Comparison of ENCODE assay signal across 8 cellular contexts in genomic region chr20:23048283-23049200, GRCh38. TPM values are rescaled to one million over a fixed set of nuclear protein-coding genes. Genes with fewer than 3 reads are reported as not detected.
A peak's percentile ranks its signal among the peaks of the same experiment; 100 is the strongest.
DNase-seq lines count a peak whose midpoint lies in the region; ATAC-seq and TF ChIP-seq lines count a peak whose summit lies in the region.

No MANE protein-coding gene starts in this region.

- no peaks in the 10 kb centered on the region for H3K36me3 ChIP-seq in Loucy (ENCODE audit: insufficient read depth, low read length)
- no peaks in the 10 kb centered on the region for H3K36me3 ChIP-seq in adipocyte (ENCODE audit: control insufficient read depth, insufficient read depth, low read length, severe bottlenecking)

- H3K4me3 ChIP-seq in Loucy (ENCODE audit: low read length, poor library complexity, severe bottlenecking) = peak overlapping the region; percentile 72
- H3K4me3 ChIP-seq in adipocyte (ENCODE audit: low read length) = peak overlapping the region; percentile 80
- H3K4me3 ChIP-seq in right cardiac atrium (ENCODE audit: low read length) = peak overlapping the region; percentile 39
- peak overlapping the region; percentile 35 for H3K4me3 ChIP-seq in retinal pigment epithelial cell (ENCODE audit: low read length)

- H2AFZ ChIP-seq in Loucy (ENCODE audit: low read length) = peak overlapping the region; percentile 67; the same call in 1 of the 2 replicates

- H3K27me3 ChIP-seq in Loucy (ENCODE audit: insufficient read depth, low read length, poor library complexity, severe bottlenecking) (peaks cover 48% of the 10 kb centered on the region), adipocyte (replicated peaks; ENCODE audit: control insufficient read depth, insufficient read depth, low read length) (no peaks in the 10 kb centered on the region), right cardiac atrium (ENCODE audit: control insufficient read depth, insufficient read depth) (no peaks in the 10 kb centered on the region)

- peak; percentile 10 for DNase-seq in DMS79 (lab: John Stamatoyannopoulos, UW)
- DNase-seq in adipocyte (ENCODE audit: low read depth) = peak; percentile 56
- DNase-seq in right cardiac atrium = peak; percentile 66 to 89 (median 85)
- DNase-seq in retinal pigment epithelial cell (ENCODE audit: low read depth) = no peak
- DNase-seq in DMS114 treated with DMSO at 0.1 percent for 48 hours (lab: John Stamatoyannopoulos, UW; ENCODE audit: unreplicated experiment) = no peak
- DNase-seq in G401 (ENCODE audit: low spot score) = no peak

- WGBS in right cardiac atrium = 3% methylated on average over 92 of the region's 92 CpGs

- intact Hi-C loops in right cardiac atrium (cut with DNase I) = loop anchor here in 1 of 4 donors (5.0 to 10.0 kb wide), 3 partner anchors 199 to 354 kb away; no protein-coding TSS in a partner anchor

- H3K4me1 ChIP-seq in Loucy (ENCODE audit: insufficient read depth, low read length, poor library complexity, severe bottlenecking) (peaks cover 13% of the 10 kb centered on the region), adipocyte (ENCODE audit: control insufficient read depth, insufficient read depth, low read length) (peaks cover 52% of the 10 kb centered on the region), right cardiac atrium (ENCODE audit: control insufficient read depth, insufficient read depth, low read length) (peaks cover 2% of the 10 kb centered on the region)

- peak overlapping the region; percentile 92 for H3K4me2 ChIP-seq in Loucy (ENCODE audit: low read depth, low read length, poor library complexity, severe bottlenecking)

- TF ChIP-seq CTCF in Loucy (conservative IDR thresholded peaks at IDR 0.05; ENCODE audit: low read length) (peak; percentile 44), retinal pigment epithelial cell (conservative IDR thresholded peaks at IDR 0.05; ENCODE audit: low read depth, low read length) (peak; percentile 43)

- in situ Hi-C loops in G401 (cut with HindIII; ENCODE audit: low sequenced_read_pairs) = no loop called here

- no peaks in the 10 kb centered on the region for H3K9me2 ChIP-seq in Loucy (replicated peaks; ENCODE audit: low read depth, low read length)

- H3F3A ChIP-seq in Loucy (ENCODE audit: low read depth) = no peaks in the 10 kb centered on the region

- H3K79me2 ChIP-seq in Loucy (ENCODE audit: insufficient read depth, low read length) = no peaks in the 10 kb centered on the region

- H3K27ac ChIP-seq in right cardiac atrium (ENCODE audit: low read length) = peak overlapping the region; percentile 33

- H3K9me3 ChIP-seq in Loucy (ENCODE audit: insufficient read depth, low read depth, low read length) = no peaks in the 10 kb centered on the region
- H3K9me3 ChIP-seq in adipocyte (ENCODE audit: control insufficient read depth, low read length) = no peaks in the 10 kb centered on the region
- H3K9me3 ChIP-seq in right cardiac atrium (ENCODE audit: control insufficient read depth, low read length) = no peaks in the 10 kb centered on the region

- no peak overlapping the region for H3K9ac ChIP-seq in Loucy (ENCODE audit: low read depth, low read length, poor library complexity, severe bottlenecking)
- peak overlapping the region; percentile 65 for H3K9ac ChIP-seq in adipocyte (ENCODE audit: low read length)

- H4K20me1 ChIP-seq in Loucy (ENCODE audit: insufficient read depth, low read length, poor library complexity, severe bottlenecking) = no peaks in the 10 kb centered on the region

- ATAC-seq in right cardiac atrium = peak; percentile 33 to 42
- no peak for ATAC-seq in HG03469 (IDR thresholded peaks at IDR 0.05; ENCODE audit: unreplicated experiment)

RNA-seq across cellular contexts. Expression of gene THBD, which starts 0.9 kb away (rescaled TPM):
- total RNA-seq in right cardiac atrium = 10 to 100 TPM; 15.4 to 48.1 (median 18.5) TPM
- polyA plus RNA-seq in right cardiac atrium = 17.5 TPM
- not detected in 2 replicates for total RNA-seq in G401 (2014; rRNA removed; shearing (Covaris generic))

RNA-seq across cellular contexts. Expression of gene SSTR4, which starts 13.4 kb away (rescaled TPM):
- total RNA-seq in right cardiac atrium = not detected
- polyA plus RNA-seq in right cardiac atrium = not detected
- total RNA-seq in G401 (2014; rRNA removed; shearing (Covaris generic)) = not detected in 2 replicates

RNA-seq across cellular contexts. Expression of gene CD93, which starts 37.6 kb away (rescaled TPM):
- 10 to 100 TPM; 25.6 to 51.6 (median 41.7) TPM for total RNA-seq in right cardiac atrium
- 14.1 TPM for polyA plus RNA-seq in right cardiac atrium
- total RNA-seq in G401 (2014; rRNA removed; shearing (Covaris generic)) = not detected in 2 replicates

Comparison
In these comparisons a context has a peak if more than half of its experiments do, and no peak if none do; other contexts are left out.
1. DNase-seq: peak in DMS79 (single experiment), adipocyte (single experiment) and right cardiac atrium (3 of 3); none in retinal pigment epithelial cell (single experiment), DMS114 treated with DMSO at 0.1 percent for 48 hours (single experiment) and G401 (single experiment).
2. RNA of gene THBD, which starts 0.9 kb away (total RNA-seq): 15.4 to 48.1 TPM in right cardiac atrium; not detected in G401; every median in the first group is over 10 times any median in the second.
3. RNA of gene CD93, which starts 37.6 kb away (total RNA-seq): 25.6 to 51.6 TPM in right cardiac atrium; not detected in G401; every median in the first group is over 10 times any median in the second.
4. Peak in every context shown above with its lines, with median percentiles within 50 percentile points of each other: H3K4me3 ChIP-seq.